In genomic region chr2:198825534-198825933, GRCh38 we compare ENCODE assay signal across 2 cellular contexts.
TF ChIP-seq lines count a peak whose summit lies in the region.

No MANE protein-coding gene starts in this region.

TF ChIP-seq in A549, 52 proteins besides CTCF, POLR2A, EP300 and RAD21:
- TF ChIP-seq BCL3 (IDR thresholded peaks at IDR 0.05) = no peak
- TF ChIP-seq RCOR1 (IDR thresholded peaks at IDR 0.05; ENCODE audit: low read depth, low read length) = no peak
- no peak for TF ChIP-seq HOXB13 (CRISPR knock-in tag; IDR thresholded peaks at IDR 0.05; ENCODE audit: low read depth)
- no peak for TF ChIP-seq GATA3 (IDR thresholded peaks at IDR 0.05; ENCODE audit: borderline replicate concordance)
- no peak for TF ChIP-seq SREBF2 (IDR thresholded peaks at IDR 0.05)
- no peak for TF ChIP-seq HES2 (IDR thresholded peaks at IDR 0.05)
- peak; percentile 68 for TF ChIP-seq MAFK (IDR thresholded peaks at IDR 0.05; ENCODE audit: partially characterized antibody)

TF ChIP-seq in K562, 482 proteins besides CTCF, POLR2A, EP300 and RAD21 (continued from another document):
- TF ChIP-seq ZNF318 (IDR thresholded peaks at IDR 0.05; ENCODE audit: borderline replicate concordance in 1 of 2, low read depth in 1 of 2) (no peak), MXD1 (CRISPR knock-in tag; IDR thresholded peaks at IDR 0.05; ENCODE audit: borderline replicate concordance, poor library complexity, severe bottlenecking) (no peak), ARID2 (IDR thresholded peaks at IDR 0.05) (no peak), ZBTB40 (IDR thresholded peaks at IDR 0.05) (no peak), ZBTB40 (CRISPR knock-in tag; IDR thresholded peaks at IDR 0.05) (no peak), ASH1L (IDR thresholded peaks at IDR 0.05; ENCODE audit: borderline replicate concordance, low read depth, partially characterized antibody) (no peak), ZBTB2 (IDR thresholded peaks at IDR 0.05) (no peak), ZBED1 (IDR thresholded peaks at IDR 0.05) (no peak), EGR1 (conservative IDR thresholded peaks at IDR 0.05) (no peak), NCOA4 (IDR thresholded peaks at IDR 0.05; ENCODE audit: partially characterized antibody) (no peak), NFIX (CRISPR knock-in tag; IDR thresholded peaks at IDR 0.05; ENCODE audit: low read depth) (no peak), SMARCA5 (IDR thresholded peaks at IDR 0.05) (no peak)
